8 cellular contexts compared by ENCODE assay signal in the genomic region with DNA sequence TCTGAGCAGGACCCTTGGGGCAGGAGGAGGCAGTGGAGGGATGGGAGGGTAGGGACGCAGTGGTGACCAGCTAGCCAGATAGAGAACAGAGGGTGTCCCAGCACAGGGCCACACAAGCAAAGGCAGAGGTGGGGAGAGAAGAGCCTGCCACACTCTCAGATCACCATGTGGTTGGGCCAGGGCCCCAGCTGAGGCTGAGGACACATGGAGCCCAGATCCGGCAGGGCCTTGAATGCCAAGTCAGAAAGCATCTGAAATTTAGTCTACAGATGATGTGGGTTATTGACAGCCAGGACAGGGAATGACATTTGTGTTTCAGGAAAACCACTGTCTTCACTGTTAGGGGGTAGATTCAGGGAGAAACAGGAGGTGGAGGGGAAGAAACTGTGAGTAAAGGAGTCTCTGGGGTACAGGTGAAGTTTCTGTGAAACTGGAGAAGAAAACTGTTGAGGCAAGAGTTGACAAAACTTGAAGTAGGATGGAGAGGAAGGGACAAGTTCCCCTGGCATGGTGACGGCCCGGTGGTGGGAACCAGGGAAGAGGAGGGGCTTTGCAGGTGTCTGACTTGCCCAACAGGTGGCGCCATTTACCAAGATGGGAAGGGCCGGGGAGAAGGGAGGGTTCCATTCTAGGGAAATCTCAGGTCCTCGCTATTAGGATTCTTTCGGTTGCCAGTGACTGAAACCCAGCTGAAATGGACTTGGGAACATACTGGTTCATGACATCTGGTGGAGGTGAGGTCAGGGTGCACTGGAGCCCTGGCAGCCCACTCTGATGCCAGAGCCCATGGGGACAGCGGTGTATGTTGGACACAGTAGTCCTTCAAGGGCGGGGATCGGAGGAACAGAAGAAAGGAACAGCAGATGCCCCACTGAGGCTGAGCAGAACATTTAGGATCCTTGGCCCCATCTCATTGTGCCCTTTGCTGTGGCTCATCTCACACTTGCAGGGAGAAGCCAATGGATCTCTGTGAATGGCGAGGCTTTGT.
DNase-seq lines count a peak whose midpoint lies in the region; ATAC-seq and TF ChIP-seq lines count a peak whose summit lies in the region.

No MANE protein-coding gene starts in this region.

- no peaks in the 10 kb centered on the region for H3K79me2 ChIP-seq in OCI-LY7 (ENCODE audit: insufficient read depth, low read depth, low read length)

- no peak overlapping the region for H3K27ac ChIP-seq in OCI-LY7 (ENCODE audit: low read depth, low read length, poor library complexity, severe bottlenecking)
- H3K27ac ChIP-seq in iPS DF 6.9 (ENCODE audit: low read length) = no peak overlapping the region

- H3K27me3 ChIP-seq in adipocyte (replicated peaks; ENCODE audit: control insufficient read depth, insufficient read depth, low read length) (peaks cover 47% of the 10 kb centered on the region), iPS DF 6.9 (ENCODE audit: control insufficient read depth, insufficient read depth, low read length) (no peaks in the 10 kb centered on the region)

- H2AFZ ChIP-seq in OCI-LY7 (ENCODE audit: low read length) = no peak overlapping the region

- H3K9me3 ChIP-seq in OCI-LY7 (ENCODE audit: low read length) (no peaks in the 10 kb centered on the region), adipocyte (ENCODE audit: control insufficient read depth, low read length) (no peaks in the 10 kb centered on the region), iPS DF 6.9 (ENCODE audit: control insufficient read depth, insufficient read depth, low read length) (no peaks in the 10 kb centered on the region)

- H3K4me1 ChIP-seq in OCI-LY7 (ENCODE audit: insufficient read depth, low read length, poor library complexity, severe bottlenecking) (no peaks in the 10 kb centered on the region), adipocyte (ENCODE audit: control insufficient read depth, insufficient read depth, low read length) (no peaks in the 10 kb centered on the region), iPS DF 6.9 (ENCODE audit: control insufficient read depth, insufficient read depth, low read length) (0 out of 2 replicates have a peak, but pooled peaks cover 1% of the 10 kb centered on the region)

- BruUV-seq in OCI-LY7 (replicated peaks; lab: Mats Ljungman, UMichigan) = no TSS peak

- no peaks in the 10 kb centered on the region for H3K36me3 ChIP-seq in OCI-LY7 (ENCODE audit: insufficient read depth, low read length)
- no peaks in the 10 kb centered on the region for H3K36me3 ChIP-seq in adipocyte (ENCODE audit: control insufficient read depth, insufficient read depth, low read length, severe bottlenecking)
- H3K36me3 ChIP-seq in iPS DF 6.9 (ENCODE audit: control insufficient read depth, insufficient read depth, low read length) = no peaks in the 10 kb centered on the region

- no peaks in the 10 kb centered on the region for H3K9me2 ChIP-seq in OCI-LY7 (ENCODE audit: insufficient read depth, low read length)

- DNase-seq in activated CD4-positive, CD25-positive, alpha-beta regulatory T cell treated with anti-CD3 and anti-CD28 coated beads, Interleukin-2, amount 50 U/mL, for 72 hours = peak; percentile 48
- no peak for DNase-seq in activated CD4-positive, CD25-positive, alpha-beta regulatory T cell (lab: John Stamatoyannopoulos, UW)
- DNase-seq in OCI-LY7 (ENCODE audit: low spot score) (peak; percentile 50), adipocyte (ENCODE audit: low read depth) (peak; percentile 39), iPS DF 6.9 (ENCODE audit: low read depth, low spot score) (peak; percentile 58)
- peak; percentile 2 for DNase-seq in stimulated activated CD4-positive, alpha-beta T cell treated with anti-CD3 and anti-CD28 coated beads, Interleukin-2, amount 100 ng/mL, for 4 hours (ENCODE audit: low read depth)
- no peak for DNase-seq in activated effector memory CD4-positive, alpha-beta T cell treated with anti-CD3 and anti-CD28 coated beads, Interleukin-2, amount 50 U/mL, for 16 hours

- CTCF ChIA-PET in OCI-LY7 (lab: Charles Lee; ENCODE audit: unreplicated experiment) = no interaction called here

- no peaks in the 10 kb centered on the region for H4K20me1 ChIP-seq in OCI-LY7 (ENCODE audit: insufficient read depth, low read length)

- H3K9ac ChIP-seq in adipocyte (ENCODE audit: low read length) = no peak overlapping the region

- H3K4me3 ChIP-seq in OCI-LY7 (ENCODE audit: low read depth, low read length, poor library complexity, severe bottlenecking) (no peak overlapping the region), adipocyte (ENCODE audit: low read length) (no peak overlapping the region), iPS DF 6.9 (ENCODE audit: low read length) (no peak overlapping the region)

- ATAC-seq in HG03175 (IDR thresholded peaks at IDR 0.05; ENCODE audit: unreplicated experiment) = peak; percentile 56

- POLR2A ChIA-PET in OCI-LY7 (lab: Charles Lee) = no interaction called here

- WGBS in iPS DF 6.9 (ENCODE audit: insufficient coverage, insufficient read length) = no CpG with 5 or more reads among the region's 12 CpGs

- intact Hi-C loops in OCI-LY7 (cut with micrococcal nuclease; ENCODE audit: unreplicated experiment) = loop anchor here (1.0 kb wide), 1 partner anchor 29 kb away; no protein-coding TSS in a partner anchor

- peak; percentile 83 for TF ChIP-seq CTCF in OCI-LY7 (conservative IDR thresholded peaks at IDR 0.05; ENCODE audit: low read length)

- no peak overlapping the region for H3K4me2 ChIP-seq in OCI-LY7 (ENCODE audit: low read length)

Comparison
In these comparisons a context has a peak if more than half of its experiments do, and no peak if none do; other contexts are left out.
1. DNase-seq: peak in activated CD4-positive, CD25-positive, alpha-beta regulatory T cell treated with anti-CD3 and anti-CD28 coated beads, Interleukin-2, amount 50 U/mL, for 72 hours (single experiment), OCI-LY7 (single experiment), adipocyte (single experiment), iPS DF 6.9 (single experiment) and stimulated activated CD4-positive, alpha-beta T cell treated with anti-CD3 and anti-CD28 coated beads, Interleukin-2, amount 100 ng/mL, for 4 hours (single experiment); none in activated CD4-positive, CD25-positive, alpha-beta regulatory T cell (0 of 4) and activated effector memory CD4-positive, alpha-beta T cell treated with anti-CD3 and anti-CD28 coated beads, Interleukin-2, amount 50 U/mL, for 16 hours (single experiment).